Comparison of ENCODE assay signal across 15 cellular contexts in genomic region chr5:149596712-149597111, GRCh38. TPM values are rescaled to one million over a fixed set of nuclear protein-coding genes. Genes with fewer than 3 reads are reported as not detected.
DNase-seq lines count a peak whose midpoint lies in the region; ATAC-seq, FAIRE-seq and TF ChIP-seq lines count a peak whose summit lies in the region.
"Had no signal": no experiment of that assay in that cellular context is flagged by ENCODE, and none has a peak within 500 bp of the region (broad histone marks: within the 10 kb centered on the region; RNA-seq: fewer than 3 reads in every experiment).

No MANE protein-coding gene starts in this region.

- BruUV-seq in HepG2 (replicated peaks; lab: Mats Ljungman, UMichigan), result no TSS peak

- no peaks in the 10 kb centered on the region for H3K27me3 ChIP-seq in liver (ENCODE audit: control insufficient read depth in 4 of 4, insufficient read depth in 4 of 4, low read length in 3 of 4)
- H3K27me3 ChIP-seq in HepG2 (ENCODE audit: control insufficient read depth in 1 of 2, insufficient read depth in 2 of 2, low read length in 2 of 2), result peaks cover 0 to 8% of the 10 kb centered on the region in 2 experiments; a peak in 1 of 5 replicates
- H3K27me3 ChIP-seq in neuronal stem cell (ENCODE audit: control insufficient read depth in 3 of 3, insufficient read depth in 3 of 3, low read depth in 1 of 3, low read length in 3 of 3), result no peaks in the 10 kb centered on the region

- H3K4me2 ChIP-seq in HepG2 (ENCODE audit: low read depth, low read length) (no peak overlapping the region), neuronal stem cell (ENCODE audit: insufficient read depth, low read length, poor library complexity, severe bottlenecking) (no peak overlapping the region)

- no peak overlapping the region for H3K4me3 Mint-ChIP-seq in T-helper 2 cell treated with Interferon-gamma antibody and Interleukin-4, amounts not matched to agents 5 μg/mL and 100 μg/mL, for 36 hours
- H3K4me3 Mint-ChIP-seq: activated CD8-positive, alpha-beta T cell treated with anti-CD3 and anti-CD28 coated beads for 36 hours; naive thymus-derived CD4-positive, alpha-beta T cell had no signal

- CTCF ChIA-PET in HepG2 (lab: Yijun Ruan, JAX; ENCODE audit: low intra/inter-chr PET ratio, low total read pairs), result no interaction called here

- H2AFZ ChIP-seq in HepG2 (ENCODE audit: low read length), result no peak overlapping the region
- H2AFZ ChIP-seq in neuronal stem cell (ENCODE audit: low read length), result peak overlapping the region; percentile 28

- no peaks in the 10 kb centered on the region for H3K79me2 ChIP-seq in HepG2 (ENCODE audit: insufficient read depth, low read length)

- H3K36me3 Mint-ChIP-seq in T-helper 2 cell treated with Interferon-gamma antibody and Interleukin-4, amounts not matched to agents 5 μg/mL and 100 μg/mL, for 36 hours (ENCODE audit: low read depth), result no peaks in the 10 kb centered on the region

- 88% methylated on average over 2 of the region's 2 CpGs for WGBS in liver
- WGBS in HepG2 (ENCODE audit: low lambda C conversion rate), result 50% methylated on average over 2 of the region's 2 CpGs
- WGBS in neuronal stem cell (ENCODE audit: extremely low coverage in 2 of 2, insufficient read length in 2 of 2, insufficient replicate concordance in 1 of 2), 2 donors, result no CpG with 5 or more reads among the region's 2 CpGs

- H3K23ac ChIP-seq in neuronal stem cell (ENCODE audit: low read depth, low read length, poor library complexity), result no peak overlapping the region

- H4K8ac ChIP-seq in neuronal stem cell (ENCODE audit: low read depth, low read length), result no peak overlapping the region

- H4K91ac ChIP-seq in neuronal stem cell (ENCODE audit: low read depth, low read length, poor library complexity), result no peak overlapping the region

- H3K14ac ChIP-seq in neuronal stem cell (ENCODE audit: low read length), result no peak overlapping the region

- no peak for ATAC-seq in HepG2
- peak; percentile 45 for ATAC-seq in Right ventricle myocardium superior (ENCODE audit: poor library complexity)
- ATAC-seq in GM18873 (IDR thresholded peaks at IDR 0.05; ENCODE audit: low FRiP score, unreplicated experiment), result no peak
- no peak for ATAC-seq in HG03097 (IDR thresholded peaks at IDR 0.05; ENCODE audit: low FRiP score, unreplicated experiment)
- ATAC-seq: activated CD8-positive, alpha-beta T cell treated with anti-CD3 and anti-CD28 coated beads for 36 hours; naive thymus-derived CD4-positive, alpha-beta T cell had no signal

- no peak overlapping the region for H2BK15ac ChIP-seq in neuronal stem cell (ENCODE audit: low read length)

- no peak overlapping the region for H2BK120ac ChIP-seq in neuronal stem cell (ENCODE audit: low read depth, low read length)

- H3K18ac ChIP-seq in neuronal stem cell (ENCODE audit: low read length), result no peak overlapping the region

- H3K27ac Mint-ChIP-seq in T-helper 2 cell treated with Interferon-gamma antibody and Interleukin-4, amounts not matched to agents 5 μg/mL and 100 μg/mL, for 36 hours, result no peak overlapping the region
- H3K27ac Mint-ChIP-seq: activated CD8-positive, alpha-beta T cell treated with anti-CD3 and anti-CD28 coated beads for 36 hours; naive thymus-derived CD4-positive, alpha-beta T cell had no signal

- POLR2A ChIA-PET in HepG2 (lab: Yijun Ruan, JAX), result no interaction called here

- no peak overlapping the region for H2BK5ac ChIP-seq in neuronal stem cell (ENCODE audit: low read length)

- H3K79me1 ChIP-seq in neuronal stem cell (ENCODE audit: low read depth, low read length), result no peaks in the 10 kb centered on the region

- H3K4me3 ChIP-seq in liver (ENCODE audit: low read depth in 1 of 3, low read length in 3 of 3), result no peak overlapping the region
- no peak overlapping the region for H3K4me3 ChIP-seq in HepG2 (replicated peaks in 1 of 3; ENCODE audit: insufficient read depth in 1 of 3, low read depth in 2 of 3, low read length in 3 of 3)
- no peak overlapping the region for H3K4me3 ChIP-seq in neuronal stem cell (ENCODE audit: low read length in 2 of 2)

- in situ Hi-C loops in HepG2 (cut with HindIII; ENCODE audit: extremely low pct_ligation_motif_present, low pct_unique_long_range_greater_than_20kb), result no loop called here

- H3K27ac ChIP-seq in liver (ENCODE audit: low read depth in 1 of 2, low read length in 2 of 2), result no peak overlapping the region
- no peak overlapping the region for H3K27ac ChIP-seq in HepG2 (ENCODE audit: extremely low read length, insufficient read depth, low read length)
- H3K27ac ChIP-seq in neuronal stem cell (replicated peaks; ENCODE audit: low read length), result no peak overlapping the region

- DNase-seq in HepG2 (ENCODE audit: low spot score) (no peak), Right ventricle myocardium superior (no peak), neuronal stem cell (ENCODE audit: low spot score) (no peak), OCI-M2 (lab: John Stamatoyannopoulos, UW; ENCODE audit: unreplicated experiment) (no peak)
- DNase-seq in T-helper 2 cell treated with Interferon-gamma antibody and Interleukin-4, amounts not matched to agents 5 μg/mL and 100 μg/mL, for 36 hours (ENCODE audit: low spot score), result no peak
- DNase-seq: ACHN; activated CD8-positive, alpha-beta T cell treated with anti-CD3 and anti-CD28 coated beads for 36 hours; activated gamma-delta T cell treated with Interleukin-2 at 50 U/mL for 16 hours; naive thymus-derived CD4-positive, alpha-beta T cell; NCI-H1436; NCI-H510A treated with DMSO at 0.1 percent for 48 hours; T-helper 2 cell had no signal

- H3K36me3 ChIP-seq in liver (ENCODE audit: control insufficient read depth in 4 of 4, insufficient read depth in 3 of 4, low read depth in 1 of 4, low read length in 3 of 4) (peaks cover 0 to 4% (median 2%) of the 10 kb centered on the region in 4 donors), HepG2 (replicated peaks in 1 of 2; ENCODE audit: control insufficient read depth in 1 of 2, insufficient read depth in 2 of 2, low read length in 2 of 2) (no peaks in the 10 kb centered on the region), neuronal stem cell (replicated peaks in 1 of 2; ENCODE audit: control insufficient read depth in 2 of 2, insufficient read depth in 2 of 2, low read length in 2 of 2) (no peaks in the 10 kb centered on the region)

- FAIRE-seq in HepG2 (lab: Jason Lieb, UNC), result no peak

- H3K4me1 ChIP-seq in liver (ENCODE audit: control insufficient read depth in 4 of 4, insufficient read depth in 4 of 4, low read length in 3 of 4), result no peaks in the 10 kb centered on the region
- H3K4me1 ChIP-seq in HepG2 (ENCODE audit: insufficient read depth, low read length), result no peaks in the 10 kb centered on the region
- no peaks in the 10 kb centered on the region for H3K4me1 ChIP-seq in neuronal stem cell (ENCODE audit: control insufficient read depth in 2 of 2, insufficient read depth in 1 of 2, low read depth in 1 of 2, low read length in 2 of 2)

- no peak for TF ChIP-seq CTCF in liver (IDR thresholded peaks at IDR 0.05; ENCODE audit: low read depth, low read length, missing input control)
- TF ChIP-seq CTCF in HepG2 (CRISPR knock-in tag; IDR thresholded peaks at IDR 0.05), result no peak

- H2AK5ac ChIP-seq in neuronal stem cell (ENCODE audit: low read depth, low read length), result no peak overlapping the region

- peaks cover 3% of the 10 kb centered on the region for H3K4me1 Mint-ChIP-seq in T-helper 2 cell treated with Interferon-gamma antibody and Interleukin-4, amounts not matched to agents 5 μg/mL and 100 μg/mL, for 36 hours (ENCODE audit: low read depth)

- H2BK12ac ChIP-seq in neuronal stem cell (ENCODE audit: low read length), result no peak overlapping the region

- no peak for TF ChIP-seq RAD21 in liver (IDR thresholded peaks at IDR 0.05)
- no peak for TF ChIP-seq RAD21 in HepG2 (CRISPR knock-in tag; IDR thresholded peaks at IDR 0.05)

- intact Hi-C loops in HepG2 (cut with micrococcal nuclease; ENCODE audit: unreplicated experiment) (no loop called here), Right ventricle myocardium superior (cut with DNase I) (no loop called here)

- TF ChIP-seq EP300 in HepG2 (IDR thresholded peaks at IDR 0.05; ENCODE audit: low read depth in 2 of 2, low read length in 2 of 2), result no peak
- no peak for TF ChIP-seq EP300 in HepG2 (CRISPR knock-in tag; IDR thresholded peaks at IDR 0.05; ENCODE audit: borderline replicate concordance)

- H3K9me3 ChIP-seq in liver (ENCODE audit: control insufficient read depth in 4 of 4, low read length in 3 of 4) (no peaks in the 10 kb centered on the region), HepG2 (ENCODE audit: low read length) (no peaks in the 10 kb centered on the region), neuronal stem cell (replicated peaks in 1 of 2; ENCODE audit: control insufficient read depth in 2 of 2, insufficient read depth in 1 of 2, low read depth in 1 of 2, low read length in 2 of 2) (no peaks in the 10 kb centered on the region)

- no peak for TF ChIP-seq POLR2A in HepG2 (IDR thresholded peaks at IDR 0.05; ENCODE audit: insufficient read depth in 1 of 2, low read depth in 2 of 2, low read length in 2 of 2)

- H4K20me1 ChIP-seq in HepG2 (ENCODE audit: insufficient read depth, low read length), result no peaks in the 10 kb centered on the region

- H3K4ac ChIP-seq in neuronal stem cell (ENCODE audit: low read length), result no peak overlapping the region

- H3K9ac ChIP-seq in liver (ENCODE audit: low read depth in 1 of 2, low read length in 2 of 2), result no peak overlapping the region
- H3K9ac ChIP-seq in HepG2 (ENCODE audit: insufficient read depth, low read depth, low read length), result no peak overlapping the region
- no peak overlapping the region for H3K9ac ChIP-seq in neuronal stem cell (ENCODE audit: low read depth, low read length, poor library complexity)

- H3K9me3 Mint-ChIP-seq in T-helper 2 cell treated with Interferon-gamma antibody and Interleukin-4, amounts not matched to agents 5 μg/mL and 100 μg/mL, for 36 hours, result no peaks in the 10 kb centered on the region
- H3K9me3 Mint-ChIP-seq: activated CD8-positive, alpha-beta T cell treated with anti-CD3 and anti-CD28 coated beads for 36 hours; naive thymus-derived CD4-positive, alpha-beta T cell had no signal

- H3K27me3 Mint-ChIP-seq in T-helper 2 cell treated with Interferon-gamma antibody and Interleukin-4, amounts not matched to agents 5 μg/mL and 100 μg/mL, for 36 hours (ENCODE audit: low read depth), result peaks cover 5% of the 10 kb centered on the region

RNA-seq across cellular contexts. Expression of gene ARHGEF37, which starts 15.4 kb away (rescaled TPM):
- total RNA-seq in liver (1 to 10 TPM; 3.3 to 6.1 TPM), HepG2 (2016; rRNA removed; fragmentation: Illumina TruSeq; extraction: Trizol) (0.27 TPM in 1 of 2 replicates, not detected in the other), Right ventricle myocardium superior (32.9 TPM)
- polyA plus RNA-seq in liver (1 to 10 TPM in 1 of 2 donors, under 1 TPM in 1; 0.71 to 2.0 TPM), HepG2 (2011; rRNA removed) (0.18 and 0.39 TPM in 2 replicates)
- total RNA-seq in HepG2 (2016; cell fraction: cytosol; rRNA removed; fragmentation: Illumina TruSeq; extraction: Trizol; ENCODE audit: low read depth), result not detected in 2 replicates
- 0.11 TPM in 1 of 2 replicates, not detected in the other for total RNA-seq in HepG2 (2016; cell fraction: insoluble cytoplasmic fraction; rRNA removed; fragmentation: Illumina TruSeq; extraction: Trizol)
- total RNA-seq in HepG2 (2016; cell fraction: membrane; rRNA removed; fragmentation: Illumina TruSeq; extraction: Trizol), result not detected in 2 replicates
- not detected in 2 replicates for total RNA-seq in HepG2 (2016; cell fraction: nucleus; rRNA removed; fragmentation: Illumina TruSeq; extraction: Trizol)
- polyA plus RNA-seq in HepG2 (2011; cell fraction: cytosol; rRNA removed), result 0.05 and 0.23 TPM in 2 replicates
- polyA plus RNA-seq in HepG2 (2011; cell fraction: nucleus; rRNA removed), result 0.18 and 0.38 TPM in 2 replicates
- 0.21 and 0.28 TPM in 2 replicates for polyA plus RNA-seq in HepG2 (2012)
- not detected in 2 replicates for polyA plus RNA-seq in HepG2 (2016; cell fraction: cytosol; fragmentation: Illumina TruSeq; extraction: Trizol; ENCODE audit: low read depth)
- not detected in 2 replicates for polyA plus RNA-seq in HepG2 (2016; cell fraction: insoluble cytoplasmic fraction; fragmentation: Illumina TruSeq; extraction: Trizol; ENCODE audit: low read depth)
- polyA plus RNA-seq in HepG2 (2016; cell fraction: membrane; fragmentation: Illumina TruSeq; extraction: Trizol; ENCODE audit: low read depth), result not detected in 2 replicates
- polyA plus RNA-seq in HepG2 (2016; cell fraction: nucleus; fragmentation: Illumina TruSeq; extraction: Trizol; ENCODE audit: insufficient read depth, low read depth), result 0.48 TPM in 1 of 2 replicates, not detected in the other
- 0.51 and 1.4 TPM in 2 replicates for polyA minus RNA-seq in HepG2 (2011; rRNA and poly(A)+ RNA removed; ENCODE audit: low replicate concordance)
- polyA minus RNA-seq in HepG2 (2011; cell fraction: cytosol; rRNA and poly(A)+ RNA removed), result not detected in 2 replicates
- polyA minus RNA-seq in HepG2 (2011; cell fraction: nucleus; rRNA and poly(A)+ RNA removed), result 0.13 and 0.87 TPM in 2 replicates
- 0.43 TPM for polyA plus RNA-seq in neuronal stem cell (2013, experiment 1 of 2)
- 0.51 TPM for polyA plus RNA-seq in neuronal stem cell (2013, experiment 2 of 2)

RNA-seq across cellular contexts. Expression of gene CSNK1A1, which starts 45.5 kb away (rescaled TPM):
- total RNA-seq in liver (100 to 1,000 TPM; 102 to 108 TPM), HepG2 (2016; rRNA removed; fragmentation: Illumina TruSeq; extraction: Trizol) (149 and 210 TPM in 2 replicates), Right ventricle myocardium superior (191 TPM)
- polyA plus RNA-seq in liver (10 to 100 TPM; 43.0 to 54.5 TPM), HepG2 (2011; rRNA removed) (77.3 and 89.0 TPM in 2 replicates)
- 27.1 and 35.7 TPM in 2 replicates for total RNA-seq in HepG2 (2016; cell fraction: cytosol; rRNA removed; fragmentation: Illumina TruSeq; extraction: Trizol; ENCODE audit: low read depth)
- 145 and 212 TPM in 2 replicates for total RNA-seq in HepG2 (2016; cell fraction: insoluble cytoplasmic fraction; rRNA removed; fragmentation: Illumina TruSeq; extraction: Trizol)
- total RNA-seq in HepG2 (2016; cell fraction: membrane; rRNA removed; fragmentation: Illumina TruSeq; extraction: Trizol), result 84.4 and 87.9 TPM in 2 replicates
- total RNA-seq in HepG2 (2016; cell fraction: nucleus; rRNA removed; fragmentation: Illumina TruSeq; extraction: Trizol), result 98.3 and 111 TPM in 2 replicates
- polyA plus RNA-seq in HepG2 (2011; cell fraction: cytosol; rRNA removed), result 49.1 and 57.0 TPM in 2 replicates
- 50.7 and 55.7 TPM in 2 replicates for polyA plus RNA-seq in HepG2 (2011; cell fraction: nucleus; rRNA removed)
- 65.5 and 78.7 TPM in 2 replicates for polyA plus RNA-seq in HepG2 (2012)
- 15.0 and 20.3 TPM in 2 replicates for polyA plus RNA-seq in HepG2 (2016; cell fraction: cytosol; fragmentation: Illumina TruSeq; extraction: Trizol; ENCODE audit: low read depth)
- polyA plus RNA-seq in HepG2 (2016; cell fraction: insoluble cytoplasmic fraction; fragmentation: Illumina TruSeq; extraction: Trizol; ENCODE audit: low read depth), result 121 and 123 TPM in 2 replicates
- polyA plus RNA-seq in HepG2 (2016; cell fraction: membrane; fragmentation: Illumina TruSeq; extraction: Trizol; ENCODE audit: low read depth), result 29.6 and 36.5 TPM in 2 replicates
- polyA plus RNA-seq in HepG2 (2016; cell fraction: nucleus; fragmentation: Illumina TruSeq; extraction: Trizol; ENCODE audit: insufficient read depth, low read depth), result 67.9 and 69.0 TPM in 2 replicates
- polyA minus RNA-seq in HepG2 (2011; rRNA and poly(A)+ RNA removed; ENCODE audit: low replicate concordance), result 117 and 141 TPM in 2 replicates
- polyA minus RNA-seq in HepG2 (2011; cell fraction: cytosol; rRNA and poly(A)+ RNA removed), result 108 and 126 TPM in 2 replicates
- 187 and 216 TPM in 2 replicates for polyA minus RNA-seq in HepG2 (2011; cell fraction: nucleus; rRNA and poly(A)+ RNA removed)
- 146 TPM for polyA plus RNA-seq in neuronal stem cell (2013, experiment 1 of 2)
- polyA plus RNA-seq in neuronal stem cell (2013, experiment 2 of 2), result 146 TPM
